ENCODE assay signal across 10 cellular contexts in genomic region chr16:28880955-28881354, GRCh38. TPM values are rescaled to one million over a fixed set of nuclear protein-coding genes. Genes with fewer than 3 reads are reported as not detected.
DNase-seq lines count a peak whose midpoint lies in the region; ATAC-seq, FAIRE-seq and TF ChIP-seq lines count a peak whose summit lies in the region.
"Had no signal": no experiment of that assay in that cellular context is flagged by ENCODE, and none has a peak within 500 bp of the region (broad histone marks: within the 10 kb centered on the region; RNA-seq: fewer than 3 reads in every experiment).

No MANE protein-coding gene starts in this region.

- intact Hi-C loops in activated T-helper 2 cell treated with anti-CD3 and anti-CD28 coated beads, Interferon-gamma antibody, Interleukin-2, Interleukin-4, amounts not matched to agents 10 μg/mL and 5 μg/mL and 100 μg/mL, durations not matched to agents 14 hours and 24 hours and 36 hours (cut with micrococcal nuclease), result loop anchor here (1.0 kb wide), 1 partner anchor 64 kb away; no protein-coding TSS in a partner anchor
- intact Hi-C loops in naive thymus-derived CD4-positive, alpha-beta T cell (cut with micrococcal nuclease), result loop anchor here (1.0 kb wide), 2 partner anchors 18 to 35 kb away; partner anchors contain the start of genes SH2B1 (in 1 of the 2) and TUFM (in 1 of the 2)

- H3K4me3 ChIP-seq in BLaER1 treated with 17β-estradiol and CSF1 and Interleukin-3, amounts not matched to agents 10 nM and 100 nM, result no peak overlapping the region
- H3K4me3 ChIP-seq in naive thymus-derived CD4-positive, alpha-beta T cell (ENCODE audit: low read length), result no peak overlapping the region

- H3K36me3 ChIP-seq in BLaER1 treated with 17β-estradiol and CSF1 and Interleukin-3, amounts not matched to agents 10 nM and 100 nM, result peaks cover 0 to 6% (median 0%) of the 10 kb centered on the region in 11 experiments; a peak in 4 of 22 replicates
- no peaks in the 10 kb centered on the region for H3K36me3 ChIP-seq in naive thymus-derived CD4-positive, alpha-beta T cell (ENCODE audit: control insufficient read depth in 2 of 3, insufficient read depth in 3 of 3, low read length in 3 of 3)

- no peaks in the 10 kb centered on the region for H3K9me3 Mint-ChIP-seq in activated T-helper 2 cell treated with anti-CD3 and anti-CD28 coated beads, Interferon-gamma antibody, Interleukin-2, Interleukin-4, amounts not matched to agents 10 μg/mL and 5 μg/mL and 100 μg/mL, durations not matched to agents 14 hours and 24 hours and 36 hours
- peaks cover 0 to 3% (median 0%) of the 10 kb centered on the region in 11 donors for H3K9me3 Mint-ChIP-seq in naive thymus-derived CD4-positive, alpha-beta T cell

- peaks cover 27 to 72% (median 60%) of the 10 kb centered on the region in 10 experiments for H3K4me1 ChIP-seq in BLaER1 treated with 17β-estradiol and CSF1 and Interleukin-3, amounts not matched to agents 10 nM and 100 nM
- peaks cover 0 to 16% of the 10 kb centered on the region in 2 donors for H3K4me1 ChIP-seq in naive thymus-derived CD4-positive, alpha-beta T cell (ENCODE audit: control insufficient read depth in 2 of 2, insufficient read depth in 2 of 2, low read length in 2 of 2)

- ATAC-seq in naive thymus-derived CD4-positive, alpha-beta T cell, result no peak
- no peak for ATAC-seq in HG03175 (IDR thresholded peaks at IDR 0.05; ENCODE audit: unreplicated experiment)

- peak overlapping the region in 2 of 11 experiments; percentile 85 to 86; a peak in 2 of 22 replicates for H3K9ac ChIP-seq in BLaER1 treated with 17β-estradiol and CSF1 and Interleukin-3, amounts not matched to agents 10 nM and 100 nM

- H3K36me3 Mint-ChIP-seq in activated T-helper 2 cell treated with anti-CD3 and anti-CD28 coated beads, Interferon-gamma antibody, Interleukin-2, Interleukin-4, amounts not matched to agents 10 μg/mL and 5 μg/mL and 100 μg/mL, durations not matched to agents 14 hours and 24 hours and 36 hours (ENCODE audit: low read depth), result no peaks in the 10 kb centered on the region
- H3K36me3 Mint-ChIP-seq in naive thymus-derived CD4-positive, alpha-beta T cell, result peaks cover 0 to 4% (median 0%) of the 10 kb centered on the region in 5 donors

- peak overlapping the region; percentile 57 for H3K27ac Mint-ChIP-seq in activated T-helper 2 cell treated with anti-CD3 and anti-CD28 coated beads, Interferon-gamma antibody, Interleukin-2, Interleukin-4, amounts not matched to agents 10 μg/mL and 5 μg/mL and 100 μg/mL, durations not matched to agents 14 hours and 24 hours and 36 hours
- peak overlapping the region in 4 of 9 donors; percentile 6 to 87 (median 72) for H3K27ac Mint-ChIP-seq in naive thymus-derived CD4-positive, alpha-beta T cell

- no peaks in the 10 kb centered on the region for H3K27me3 ChIP-seq in BLaER1 treated with 17β-estradiol and CSF1 and Interleukin-3, amounts not matched to agents 10 nM and 100 nM
- H3K27me3 ChIP-seq in naive thymus-derived CD4-positive, alpha-beta T cell (ENCODE audit: control insufficient read depth in 2 of 2, insufficient read depth in 2 of 2, low read length in 2 of 2), result no peaks in the 10 kb centered on the region

- no peak for TF ChIP-seq POLR2A in GM12891 (IDR thresholded peaks at IDR 0.05; ENCODE audit: low read depth, low read length)

- H3K4me3 Mint-ChIP-seq in activated T-helper 2 cell treated with anti-CD3 and anti-CD28 coated beads, Interferon-gamma antibody, Interleukin-2, Interleukin-4, amounts not matched to agents 10 μg/mL and 5 μg/mL and 100 μg/mL, durations not matched to agents 14 hours and 24 hours and 36 hours (ENCODE audit: low read depth), result peak overlapping the region; percentile 72
- peak overlapping the region; percentile 67 to 91 (median 82) for H3K4me3 Mint-ChIP-seq in naive thymus-derived CD4-positive, alpha-beta T cell

- peak overlapping the region in 1 of 11 experiments; percentile 54; a peak in 1 of 22 replicates for H3K27ac ChIP-seq in BLaER1 treated with 17β-estradiol and CSF1 and Interleukin-3, amounts not matched to agents 10 nM and 100 nM
- no peak overlapping the region for H3K27ac ChIP-seq in naive thymus-derived CD4-positive, alpha-beta T cell (ENCODE audit: low read depth, low read length)

- peaks cover 2% of the 10 kb centered on the region for H3K27me3 Mint-ChIP-seq in activated T-helper 2 cell treated with anti-CD3 and anti-CD28 coated beads, Interferon-gamma antibody, Interleukin-2, Interleukin-4, amounts not matched to agents 10 μg/mL and 5 μg/mL and 100 μg/mL, durations not matched to agents 14 hours and 24 hours and 36 hours (ENCODE audit: low read depth)
- H3K27me3 Mint-ChIP-seq in naive thymus-derived CD4-positive, alpha-beta T cell, result peaks cover 3 to 14% (median 9%) of the 10 kb centered on the region in 5 donors

- peak overlapping the region in 9 of 11 experiments; percentile 82 to 100 (median 98); a peak in 18 of 22 replicates for H3K4me2 ChIP-seq in BLaER1 treated with 17β-estradiol and CSF1 and Interleukin-3, amounts not matched to agents 10 nM and 100 nM

- H4K20me1 ChIP-seq in BLaER1 treated with 17β-estradiol and CSF1 and Interleukin-3, amounts not matched to agents 10 nM and 100 nM, result peaks cover 0 to 15% (median 13%) of the 10 kb centered on the region in 11 experiments; a peak in 13 of 22 replicates

- POLR2A ChIA-PET in naive thymus-derived CD4-positive, alpha-beta T cell (lab: Charles Lee), result interaction anchor here (0.5 to 0.9 kb wide), 2 partner anchors 15 to 191 kb away, joined by 3 to 5 read pairs; no protein-coding TSS in a partner anchor

- H3K9me3 ChIP-seq in BLaER1 treated with 17β-estradiol and CSF1 and Interleukin-3, amounts not matched to agents 10 nM and 100 nM (replicated peaks in 1 of 11), result no peaks in the 10 kb centered on the region
- no peaks in the 10 kb centered on the region for H3K9me3 ChIP-seq in naive thymus-derived CD4-positive, alpha-beta T cell (ENCODE audit: control insufficient read depth in 2 of 3, low read length in 3 of 3)

- FAIRE-seq in GM12891 (lab: Jason Lieb, UNC), result peak; percentile 76

- CTCF ChIA-PET in naive thymus-derived CD4-positive, alpha-beta T cell (lab: Charles Lee), result no interaction called here

- H3K4me1 Mint-ChIP-seq in activated T-helper 2 cell treated with anti-CD3 and anti-CD28 coated beads, Interferon-gamma antibody, Interleukin-2, Interleukin-4, amounts not matched to agents 10 μg/mL and 5 μg/mL and 100 μg/mL, durations not matched to agents 14 hours and 24 hours and 36 hours (ENCODE audit: low read depth), result peaks cover 15% of the 10 kb centered on the region
- peaks cover 0 to 19% (median 15%) of the 10 kb centered on the region in 7 donors for H3K4me1 Mint-ChIP-seq in naive thymus-derived CD4-positive, alpha-beta T cell

- DNase-seq in GM12891 (ENCODE audit: insufficient read length, low spot score), result no peak
- no peak for DNase-seq in activated T-helper 2 cell treated with anti-CD3 and anti-CD28 coated beads, Interferon-gamma antibody, Interleukin-2, Interleukin-4, amounts not matched to agents 10 μg/mL and 5 μg/mL and 100 μg/mL, durations not matched to agents 14 hours and 24 hours and 36 hours (ENCODE audit: low spot score)
- DNase-seq in naive thymus-derived CD4-positive, alpha-beta T cell, result no peak
- DNase-seq in Kasumi-1 (lab: John Stamatoyannopoulos, UW), result no peak
- no peak for DNase-seq in NCI-H1694 (lab: John Stamatoyannopoulos, UW)
- no peak for DNase-seq in stimulated activated CD4-positive, alpha-beta T cell treated with anti-CD3 and anti-CD28 coated beads, Interleukin-4, amount 100 ng/mL, for 24 hours
- DNase-seq: activated naive CD4-positive, alpha-beta T cell treated with Interleukin-2 at 50 U/mL for 16 hours had no signal

TF ChIP-seq in GM12891, 5 proteins besides CTCF, POLR2A, EP300 and RAD21:
- TF ChIP-seq SPI1 (IDR thresholded peaks at IDR 0.05; ENCODE audit: low read depth, low read length), result no peak
- TF ChIP-seq TAF1 (IDR thresholded peaks at IDR 0.05; ENCODE audit: low read depth, low read length), result no peak
- TF ChIP-seq POU2F2 (IDR thresholded peaks at IDR 0.05; ENCODE audit: low read depth, low read length), result no peak
- TF ChIP-seq PAX5 (IDR thresholded peaks at IDR 0.05; ENCODE audit: insufficient read depth, low read length, severe bottlenecking), result no peak
- TF ChIP-seq POLR2AphosphoS5 (IDR thresholded peaks at IDR 0.05; ENCODE audit: low read depth, low read length), result no peak

RNA-seq across cellular contexts. Expression of gene ATP2A1, which starts 2.7 kb away (rescaled TPM):
- polyA plus RNA-seq in GM12891 (2012; ENCODE audit: low read depth, missing spikeins), result 1.6 TPM
- total RNA-seq in activated T-helper 2 cell treated with anti-CD3 and anti-CD28 coated beads, Interferon-gamma antibody, Interleukin-2, Interleukin-4, amounts not matched to agents 10 μg/mL and 5 μg/mL and 100 μg/mL, durations not matched to agents 14 hours and 24 hours and 36 hours, result 1.8 and 3.1 TPM in 2 replicates
- 1 to 10 TPM in 2 of 5 experiments, under 1 TPM in 3; 0.32 to 1.6 (median 0.89) TPM for total RNA-seq in naive thymus-derived CD4-positive, alpha-beta T cell
- not detected for polyA plus RNA-seq in naive thymus-derived CD4-positive, alpha-beta T cell
- total RNA-seq: SK-MEL-5 had no signal

RNA-seq across cellular contexts. Expression of gene SH2B1, which starts 17.3 kb away (rescaled TPM):
- polyA plus RNA-seq in GM12891 (2012; ENCODE audit: low read depth, missing spikeins), result 26.7 TPM
- total RNA-seq in activated T-helper 2 cell treated with anti-CD3 and anti-CD28 coated beads, Interferon-gamma antibody, Interleukin-2, Interleukin-4, amounts not matched to agents 10 μg/mL and 5 μg/mL and 100 μg/mL, durations not matched to agents 14 hours and 24 hours and 36 hours, result 46.0 and 57.5 TPM in 2 replicates
- 100 to 1,000 TPM in 2 of 5 experiments, 10 to 100 TPM in 3; 66.8 to 145 (median 77.8) TPM for total RNA-seq in naive thymus-derived CD4-positive, alpha-beta T cell
- polyA plus RNA-seq in naive thymus-derived CD4-positive, alpha-beta T cell, result 1 to 10 TPM; 1.9 to 3.1 TPM

RNA-seq across cellular contexts. Expression of gene TUFM, which starts 34.8 kb away (rescaled TPM):
- 166 TPM for polyA plus RNA-seq in GM12891 (2012; ENCODE audit: low read depth, missing spikeins)
- total RNA-seq in activated T-helper 2 cell treated with anti-CD3 and anti-CD28 coated beads, Interferon-gamma antibody, Interleukin-2, Interleukin-4, amounts not matched to agents 10 μg/mL and 5 μg/mL and 100 μg/mL, durations not matched to agents 14 hours and 24 hours and 36 hours, result 202 and 217 TPM in 2 replicates
- 100 to 1,000 TPM in 2 of 5 experiments, 10 to 100 TPM in 3; 89.7 to 140 (median 95.2) TPM for total RNA-seq in naive thymus-derived CD4-positive, alpha-beta T cell
- 100 to 1,000 TPM; 125 to 139 TPM for polyA plus RNA-seq in naive thymus-derived CD4-positive, alpha-beta T cell

RNA-seq across cellular contexts. Expression of gene RABEP2, which starts 44.1 kb away (rescaled TPM):
- 21.0 TPM for polyA plus RNA-seq in GM12891 (2012; ENCODE audit: low read depth, missing spikeins)
- total RNA-seq in activated T-helper 2 cell treated with anti-CD3 and anti-CD28 coated beads, Interferon-gamma antibody, Interleukin-2, Interleukin-4, amounts not matched to agents 10 μg/mL and 5 μg/mL and 100 μg/mL, durations not matched to agents 14 hours and 24 hours and 36 hours, result 20.6 and 24.2 TPM in 2 replicates
- total RNA-seq in naive thymus-derived CD4-positive, alpha-beta T cell, result 10 to 100 TPM; 19.9 to 30.3 (median 27.3) TPM
- 1 to 10 TPM; 4.4 to 7.5 TPM for polyA plus RNA-seq in naive thymus-derived CD4-positive, alpha-beta T cell

RNA-seq across cellular contexts. Expression of gene CD19, which starts 50.8 kb away (rescaled TPM):
- 58.8 TPM for polyA plus RNA-seq in GM12891 (2012; ENCODE audit: low read depth, missing spikeins)
- 0.18 and 0.23 TPM in 2 replicates for total RNA-seq in activated T-helper 2 cell treated with anti-CD3 and anti-CD28 coated beads, Interferon-gamma antibody, Interleukin-2, Interleukin-4, amounts not matched to agents 10 μg/mL and 5 μg/mL and 100 μg/mL, durations not matched to agents 14 hours and 24 hours and 36 hours
- total RNA-seq in naive thymus-derived CD4-positive, alpha-beta T cell, result 1 to 10 TPM in 1 of 5 experiments, under 1 TPM in 4; 0.22 to 3.0 (median 0.32) TPM
- polyA plus RNA-seq in naive thymus-derived CD4-positive, alpha-beta T cell, result under 1 TPM; 0.40 to 0.58 TPM
- total RNA-seq: SK-MEL-5 had no signal
